Comparison of ENCODE assay signal across 11 cellular contexts in genomic region chr14:61145903-61146411, GRCh38.
DNase-seq lines count a peak whose midpoint lies in the region; ATAC-seq and TF ChIP-seq lines count a peak whose summit lies in the region.
"Had no signal": no experiment of that assay in that cellular context is flagged by ENCODE, and none has a peak within 500 bp of the region (broad histone marks: within the 10 kb centered on the region; RNA-seq: fewer than 3 reads in every experiment).

No MANE protein-coding gene starts in this region.

- peak overlapping the region; percentile 82 for H3K23ac ChIP-seq in IMR-90 (ENCODE audit: low read depth, low read length)

- H4K91ac ChIP-seq in IMR-90 (ENCODE audit: insufficient read depth, low read depth, low read length), result peak overlapping the region; percentile 94

- peak overlapping the region; percentile 90 for H2AK5ac ChIP-seq in IMR-90 (ENCODE audit: low read depth, low read length)

- H2BK5ac ChIP-seq in IMR-90 (ENCODE audit: low read depth, low read length, poor library complexity, severe bottlenecking), result peak overlapping the region; percentile 97

- peak overlapping the region; percentile 99 for H2BK15ac ChIP-seq in IMR-90 (ENCODE audit: low read depth, low read length)

- dilution Hi-C loops in IMR-90 (cut with HindIII; ENCODE audit: low sequenced_read_pairs, unreplicated experiment), result no loop called here

- H3K4me1 ChIP-seq in IMR-90 (ENCODE audit: control insufficient read depth, insufficient read depth, low read length), result peaks cover 31% of the 10 kb centered on the region
- H3K4me1 ChIP-seq in gastroesophageal sphincter, result peaks cover 4 to 39% (median 15%) of the 10 kb centered on the region in 3 donors
- H3K4me1 ChIP-seq in stomach, result peaks cover 0 to 9% (median 6%) of the 10 kb centered on the region in 4 donors
- H3K4me1 ChIP-seq: pancreas had no signal

- H3K4ac ChIP-seq in IMR-90 (ENCODE audit: low read depth, low read length), result peak overlapping the region; percentile 99

- BruUV-seq in IMR-90 (replicated peaks; lab: Mats Ljungman, UMichigan), result no TSS peak

- TF ChIP-seq EP300 in gastroesophageal sphincter (IDR thresholded peaks at IDR 0.05) (no peak), stomach (IDR thresholded peaks at IDR 0.05) (no peak)

- peak overlapping the region; percentile 97 for H3K18ac ChIP-seq in IMR-90 (ENCODE audit: low read depth, low read length)

- H3K56ac ChIP-seq in IMR-90 (ENCODE audit: extremely low read depth, insufficient read depth, low read length), result peak overlapping the region; percentile 96

- peak overlapping the region; percentile 57 for H3K9ac ChIP-seq in IMR-90 (ENCODE audit: low read depth, low read length)

- H3K4me3 ChIP-seq in IMR-90 (ENCODE audit: insufficient read depth, low read depth, low read length) (no peak overlapping the region), gastroesophageal sphincter (no peak overlapping the region), stomach (no peak overlapping the region)
- H3K4me3 ChIP-seq: K562, pancreas had no signal

- peaks cover 0 to 20% of the 10 kb centered on the region in 2 experiments; a peak in 2 of 4 replicates for H3K79me1 ChIP-seq in IMR-90 (ENCODE audit: low read depth in 1 of 2, low read length in 2 of 2)

- in situ Hi-C loops in IMR-90 (cut with MboI; ENCODE audit: low sequenced_read_pairs), result no loop called here

- H3K27ac ChIP-seq in IMR-90 (ENCODE audit: insufficient read depth, low read length) (peak overlapping the region; percentile 92), gastroesophageal sphincter (peak overlapping the region; percentile 8 to 76 (median 71)), stomach (peak overlapping the region; percentile 32 to 78 (median 73))
- H3K27ac ChIP-seq: pancreas had no signal

- TF ChIP-seq POLR2A in IMR-90 (IDR thresholded peaks at IDR 0.05; ENCODE audit: low read depth, low read length) (no peak), gastroesophageal sphincter (IDR thresholded peaks at IDR 0.05) (no peak), stomach (IDR thresholded peaks at IDR 0.05) (no peak)

- ATAC-seq in IMR-90 (ENCODE audit: low read depth) (peak; percentile 31), SK-N-SH treated with all-trans-retinoic acid at 6 μM for 48 hours (peak; percentile 65), gastroesophageal sphincter (no peak), GM19455 (IDR thresholded peaks at IDR 0.05; ENCODE audit: unreplicated experiment) (no peak), GM18858 (IDR thresholded peaks at IDR 0.05; ENCODE audit: unreplicated experiment) (no peak)
- ATAC-seq: HCT116, K562 had no signal

- H3K36me3 ChIP-seq in IMR-90 (ENCODE audit: control insufficient read depth, insufficient read depth, low read length) (no peaks in the 10 kb centered on the region), gastroesophageal sphincter (no peaks in the 10 kb centered on the region), stomach (no peaks in the 10 kb centered on the region)
- H3K36me3 ChIP-seq: pancreas had no signal

- CTCF ChIA-PET in IMR-90 (lab: Yijun Ruan, JAX), result interaction anchor here (1.3 to 2.2 kb wide), 2 partner anchors 39 to 108 kb away, joined by 3 to 6 read pairs; no protein-coding TSS in a partner anchor

- no peak for TF ChIP-seq RAD21 in IMR-90 (IDR thresholded peaks at IDR 0.05; ENCODE audit: low read length)

- WGBS in IMR-90 (ENCODE audit: extremely low coverage in 2 of 2, insufficient read length in 1 of 2), 2 experiments, result 0% methylated on average over 1 of the region's 6 CpGs; no CpG with 5 or more reads in 1 of the 2 experiments
- 13 to 27% methylated on average over 4 to 6 of the region's 6 CpGs for WGBS in gastroesophageal sphincter (ENCODE audit: low coverage in 1 of 2), 2 donors
- WGBS in stomach, 5 donors, result 46 to 57% (median 52%) methylated on average over 6 of the region's 6 CpGs

- H2BK20ac ChIP-seq in IMR-90 (ENCODE audit: low read depth, low read length), result peak overlapping the region; percentile 98

- H2AFZ ChIP-seq in IMR-90 (replicated peaks; ENCODE audit: low read length, poor library complexity), result peak overlapping the region; percentile 70

- H3K14ac ChIP-seq in IMR-90 (replicated peaks; ENCODE audit: low read depth, low read length), result peak overlapping the region; percentile 77

- H4K20me1 ChIP-seq in IMR-90 (ENCODE audit: insufficient read depth, low read length), result no peaks in the 10 kb centered on the region

- peak overlapping the region; percentile 96 to 97 for H4K8ac ChIP-seq in IMR-90 (ENCODE audit: low read depth in 2 of 2, low read length in 2 of 2)

- DNase-seq in IMR-90 (peak; percentile 82), stomach (no peak), cerebellar cortex (ENCODE audit: low spot score) (no peak), GM20000 (ENCODE audit: low spot score) (no peak)
- DNase-seq: pancreas had no signal

- intact Hi-C loops in IMR-90 (cut with micrococcal nuclease) (loop anchor here (2.0 to 5.0 kb wide), 6 partner anchors 36 to 521 kb away; partner anchors contain the start of genes SIX1, SLC38A6 and TRMT5), stomach (cut with DNase I; ENCODE audit: low total_unique reads) (no loop called here)

- POLR2A ChIA-PET in IMR-90 (lab: Charles Lee; ENCODE audit: unreplicated experiment), result interaction anchor here (0.6 to 1.9 kb wide), 4 partner anchors 9 to 102 kb away, joined by 4 to 7 read pairs (median 6); no protein-coding TSS in a partner anchor

- peak overlapping the region; percentile 99 for H2BK120ac ChIP-seq in IMR-90 (ENCODE audit: low read depth, low read length)

- H2AK9ac ChIP-seq in IMR-90 (replicated peaks; ENCODE audit: low read depth, low read length, poor library complexity), result peak overlapping the region; percentile 92

- no peaks in the 10 kb centered on the region for H3K27me3 ChIP-seq in IMR-90 (ENCODE audit: control insufficient read depth, insufficient read depth, low read length)
- no peaks in the 10 kb centered on the region for H3K27me3 ChIP-seq in gastroesophageal sphincter
- no peaks in the 10 kb centered on the region for H3K27me3 ChIP-seq in stomach
- H3K27me3 ChIP-seq: pancreas had no signal

- H3K4me2 ChIP-seq in IMR-90 (ENCODE audit: low read depth, low read length), result peak overlapping the region; percentile 19

- H3K9me3 ChIP-seq in IMR-90 (ENCODE audit: control insufficient read depth, insufficient read depth, low read length) (peaks cover 2% of the 10 kb centered on the region; the same call in 1 of the 2 replicates), gastroesophageal sphincter (no peaks in the 10 kb centered on the region), stomach (peaks cover 3 to 15% (median 8%) of the 10 kb centered on the region in 4 donors)
- H3K9me3 ChIP-seq: pancreas had no signal

- peak overlapping the region; percentile 96 for H4K5ac ChIP-seq in IMR-90 (ENCODE audit: low read depth, low read length)

- no peak for TF ChIP-seq CTCF in IMR-90 (conservative IDR thresholded peaks at IDR 0.05; ENCODE audit: low read depth, low read length)
- no peak for TF ChIP-seq CTCF in gastroesophageal sphincter (IDR thresholded peaks at IDR 0.05)
- TF ChIP-seq CTCF in stomach (IDR thresholded peaks at IDR 0.05), result no peak
- no peak for TF ChIP-seq CTCF in GM20000 (IDR thresholded peaks at IDR 0.05; ENCODE audit: extremely low read depth, missing control alignments)

- H3K9me1 ChIP-seq in IMR-90 (ENCODE audit: insufficient read depth, low read length), result peaks cover 24% of the 10 kb centered on the region

TF ChIP-seq in IMR-90, 13 proteins besides CTCF, POLR2A, EP300 and RAD21:
- TF ChIP-seq FOS (IDR thresholded peaks at IDR 0.05; ENCODE audit: low read depth, low read length) (no peak), BHLHE40 (IDR thresholded peaks at IDR 0.05; ENCODE audit: low read depth, low read length) (no peak)

TF ChIP-seq in SK-N-SH treated with all-trans-retinoic acid at 6 μM for 48 hours, 23 proteins besides CTCF, POLR2A, EP300 and RAD21 (continues in another document):
- TF ChIP-seq PATZ1 (CRISPR knock-in tag; IDR thresholded peaks at IDR 0.05; ENCODE audit: borderline replicate concordance), result 0 out of 2 replicates have a peak, but pooled peaks have one; percentile 29
- no peak for TF ChIP-seq RARB (CRISPR knock-in tag; IDR thresholded peaks at IDR 0.05)
- no peak for TF ChIP-seq GLIS3 (CRISPR knock-in tag; IDR thresholded peaks at IDR 0.05)
- TF ChIP-seq TCF4 (CRISPR knock-in tag; IDR thresholded peaks at IDR 0.05; ENCODE audit: borderline replicate concordance), result peak; percentile 89
- peak; percentile 91 for TF ChIP-seq TSHZ2 (CRISPR knock-in tag; IDR thresholded peaks at IDR 0.05)

Comparison
In these comparisons a context has a peak if more than half of its experiments do, and no peak if none do; other contexts are left out.
1. ATAC-seq: peak in IMR-90 (single experiment) and SK-N-SH treated with all-trans-retinoic acid at 6 μM for 48 hours (single experiment); none in gastroesophageal sphincter (single experiment), GM19455 (single experiment) and GM18858 (single experiment).
2. Peak in every context shown above with its lines, with median percentiles within 50 percentile points of each other: H3K27ac ChIP-seq.